Comparison of ENCODE assay signal across 8 cellular contexts in the genomic region with DNA sequence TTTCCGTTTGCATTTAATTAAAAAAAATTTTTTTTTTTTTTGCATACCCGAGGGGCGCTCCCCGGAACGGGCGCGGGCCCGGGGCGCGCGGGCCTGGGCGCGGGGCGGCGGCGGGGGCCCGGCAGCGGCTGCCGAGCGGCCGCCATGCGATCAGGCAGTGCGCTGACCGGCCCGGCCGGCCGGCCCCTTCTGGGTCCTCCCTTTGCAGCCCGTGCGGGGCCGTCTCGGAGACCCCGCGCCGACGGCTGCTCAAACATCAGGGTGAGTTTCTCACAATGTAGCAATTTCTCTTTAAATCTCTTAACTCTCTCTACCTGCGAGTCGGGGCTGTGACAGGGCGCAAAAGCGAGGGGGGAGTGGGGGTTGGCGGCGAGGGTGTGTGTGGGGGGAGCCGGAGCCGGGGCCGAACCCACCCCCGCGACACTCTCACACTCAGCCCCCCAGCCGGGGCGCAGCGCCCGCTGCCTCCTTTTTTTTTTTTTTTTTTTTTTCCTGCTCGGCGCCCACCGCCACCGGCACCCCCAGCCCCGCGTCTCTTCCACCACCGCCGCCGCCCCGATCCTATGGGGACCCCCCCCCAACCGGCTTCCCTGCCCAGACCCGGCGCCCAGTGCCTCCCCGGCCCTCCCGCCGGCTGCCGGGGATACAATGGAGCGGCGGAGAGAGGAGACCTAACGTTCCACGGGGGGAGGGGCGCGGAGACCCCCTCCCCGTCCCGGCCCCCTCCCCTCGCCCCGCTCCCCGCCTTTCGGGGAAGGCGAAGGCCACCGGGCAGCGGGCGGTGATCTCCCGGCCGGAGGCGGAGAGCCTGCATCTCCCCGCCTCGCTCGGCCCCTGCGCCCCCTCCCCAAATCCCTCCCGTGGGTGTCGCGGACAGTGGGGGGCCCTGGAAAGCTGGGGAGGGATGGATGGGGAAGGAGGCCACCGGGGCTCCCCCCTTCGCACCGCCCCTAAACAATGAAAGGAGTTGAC. TPM values are rescaled to one million over a fixed set of nuclear protein-coding genes. Genes with fewer than 3 reads are reported as not detected.
DNase-seq lines count a peak whose midpoint lies in the region; ATAC-seq and TF ChIP-seq lines count a peak whose summit lies in the region.

BICRA (plus strand) TSS at position 227 of the 972 bp plus-strand sequence. CDS start 64,441 bp downstream, outside the sequence.

- peaks cover 10% of the 10 kb centered on the region for H3K79me1 ChIP-seq in neuronal stem cell (ENCODE audit: low read depth, low read length)

- in situ Hi-C loops in GM23248 (cut with MboI) = no loop called here
- in situ Hi-C loops in SK-MEL-5 (cut with HindIII; ENCODE audit: low pct_unique_long_range_greater_than_20kb, low sequenced_read_pairs) = no loop called here

- 1 to 2% methylated on average over 17 to 93 of the region's 96 CpGs for WGBS in GM23248 (ENCODE audit: low coverage in 1 of 2, low lambda C conversion rate in 2 of 2, missing lambda C conversion rate in 2 of 2), 2 experiments
- 0% methylated on average over 11 of the region's 96 CpGs; no CpG with 5 or more reads in 1 of the 2 donors for WGBS in gastroesophageal sphincter (ENCODE audit: low coverage in 1 of 2), 2 donors
- WGBS in neuronal stem cell (ENCODE audit: extremely low coverage in 2 of 2, insufficient read length in 2 of 2, insufficient replicate concordance in 1 of 2), 2 donors = no CpG with 5 or more reads among the region's 96 CpGs

- peak within 1 kb of the TSS; percentile 89 for H3K27ac Mint-ChIP-seq in activated naive CD4-positive, alpha-beta T cell treated with anti-CD3 and anti-CD28 coated beads for 36 hours

- peak within 1 kb of the TSS; percentile 85 for H2BK5ac ChIP-seq in neuronal stem cell (ENCODE audit: low read length)

- peak within 1 kb of the TSS; percentile 22 for H2BK12ac ChIP-seq in neuronal stem cell (ENCODE audit: low read length)

- no peaks in the 10 kb centered on the region for H3K27me3 Mint-ChIP-seq in activated naive CD4-positive, alpha-beta T cell treated with anti-CD3 and anti-CD28 coated beads for 36 hours (ENCODE audit: low read depth)

- H4K8ac ChIP-seq in neuronal stem cell (ENCODE audit: low read depth, low read length) = peak within 1 kb of the TSS; percentile 92

- H3K4me3 Mint-ChIP-seq in activated naive CD4-positive, alpha-beta T cell treated with anti-CD3 and anti-CD28 coated beads for 36 hours = peak within 1 kb of the TSS; percentile 87

- no peak for TF ChIP-seq CTCF in LNCaP clone FGC (IDR thresholded peaks at IDR 0.05; ENCODE audit: control insufficient read depth, extremely low read depth, insufficient read depth)
- no peak for TF ChIP-seq CTCF in gastroesophageal sphincter (IDR thresholded peaks at IDR 0.05)

- CTCF ChIA-PET in activated naive CD4-positive, alpha-beta T cell treated with anti-CD3 and anti-CD28 coated beads for 36 hours (lab: Charles Lee) = no interaction called here

- peak within 1 kb of the TSS; percentile 100 for H3K9ac ChIP-seq in GM23248
- H3K9ac ChIP-seq in neuronal stem cell (ENCODE audit: low read depth, low read length, poor library complexity) = peak within 1 kb of the TSS; percentile 99
- peak within 1 kb of the TSS in 4 of 5 donors; percentile 91 to 99 (median 95) for H3K9ac ChIP-seq in subcutaneous abdominal adipose tissue (ENCODE audit: low read length in 5 of 5)

- H3K27me3 ChIP-seq in GM23248 (replicated peaks; ENCODE audit: insufficient read depth) = no peaks in the 10 kb centered on the region
- no peaks in the 10 kb centered on the region for H3K27me3 ChIP-seq in gastroesophageal sphincter
- H3K27me3 ChIP-seq in neuronal stem cell (ENCODE audit: control insufficient read depth in 3 of 3, insufficient read depth in 3 of 3, low read depth in 1 of 3, low read length in 3 of 3) = no peaks in the 10 kb centered on the region
- no peaks in the 10 kb centered on the region for H3K27me3 ChIP-seq in subcutaneous abdominal adipose tissue (ENCODE audit: control insufficient read depth in 5 of 5, insufficient read depth in 4 of 5, low read length in 5 of 5)

- H2BK15ac ChIP-seq in neuronal stem cell (ENCODE audit: low read length) = peak within 1 kb of the TSS; percentile 81

- TF ChIP-seq EP300 in gastroesophageal sphincter (IDR thresholded peaks at IDR 0.05) = no peak

- H3F3A ChIP-seq in GM23248 (ENCODE audit: insufficient read depth) = peaks cover 17% of the 10 kb centered on the region

- H3K23ac ChIP-seq in neuronal stem cell (ENCODE audit: low read depth, low read length, poor library complexity) = peak within 1 kb of the TSS; percentile 99

- no peaks in the 10 kb centered on the region for H3K9me2 ChIP-seq in GM23248 (ENCODE audit: insufficient read depth)

- intact Hi-C loops in activated naive CD4-positive, alpha-beta T cell treated with anti-CD3 and anti-CD28 coated beads for 36 hours (cut with micrococcal nuclease) = loop anchor here (1.0 to 10.0 kb wide), 5 partner anchors 9 to 716 kb away; partner anchors contain the start of genes CCDC9, EMP3, NAPA and SELENOW

- no peaks in the 10 kb centered on the region for H4K20me1 ChIP-seq in GM23248 (ENCODE audit: insufficient read depth)

- TF ChIP-seq POLR2A in gastroesophageal sphincter (IDR thresholded peaks at IDR 0.05) = peak; percentile 35 to 43

- DNase-seq in EL (peak; percentile 83), GM23248 (peak; percentile 94), LNCaP clone FGC (ENCODE audit: low read depth) (no peak), SK-MEL-5 (ENCODE audit: low read depth, low spot score) (peak; percentile 71), neuronal stem cell (ENCODE audit: low spot score) (peak; percentile 72)
- DNase-seq in activated naive CD4-positive, alpha-beta T cell treated with anti-CD3 and anti-CD28 coated beads for 36 hours = peak; percentile 75

- H3K4ac ChIP-seq in neuronal stem cell (ENCODE audit: low read length) = peak within 1 kb of the TSS; percentile 66

- no peaks in the 10 kb centered on the region for H3K9me3 ChIP-seq in GM23248 (ENCODE audit: low read depth)
- no peaks in the 10 kb centered on the region for H3K9me3 ChIP-seq in gastroesophageal sphincter
- H3K9me3 ChIP-seq in neuronal stem cell (replicated peaks in 1 of 2; ENCODE audit: control insufficient read depth in 2 of 2, insufficient read depth in 1 of 2, low read depth in 1 of 2, low read length in 2 of 2) = no peaks in the 10 kb centered on the region
- no peaks in the 10 kb centered on the region for H3K9me3 ChIP-seq in subcutaneous abdominal adipose tissue (ENCODE audit: control insufficient read depth in 5 of 5, low read length in 5 of 5)

- peak within 1 kb of the TSS; percentile 82 for H3K14ac ChIP-seq in neuronal stem cell (ENCODE audit: low read length)

- H3K9me3 Mint-ChIP-seq in activated naive CD4-positive, alpha-beta T cell treated with anti-CD3 and anti-CD28 coated beads for 36 hours = no peaks in the 10 kb centered on the region

- H3K18ac ChIP-seq in neuronal stem cell (ENCODE audit: low read length) = peak within 1 kb of the TSS; percentile 98

- H3K36me3 Mint-ChIP-seq in activated naive CD4-positive, alpha-beta T cell treated with anti-CD3 and anti-CD28 coated beads for 36 hours (ENCODE audit: low read depth) = no peaks in the 10 kb centered on the region

- H4K91ac ChIP-seq in neuronal stem cell (ENCODE audit: low read depth, low read length, poor library complexity) = no peak within 1 kb of the TSS

- peaks cover 26% of the 10 kb centered on the region for H3K4me1 Mint-ChIP-seq in activated naive CD4-positive, alpha-beta T cell treated with anti-CD3 and anti-CD28 coated beads for 36 hours (ENCODE audit: low read depth)

- peak within 1 kb of the TSS; percentile 82 for H3K4me2 ChIP-seq in GM23248 (ENCODE audit: unreplicated experiment)
- peak within 1 kb of the TSS; percentile 82 for H3K4me2 ChIP-seq in neuronal stem cell (ENCODE audit: insufficient read depth, low read length, poor library complexity, severe bottlenecking)

- peak; percentile 79 for ATAC-seq in gastroesophageal sphincter

- peak within 1 kb of the TSS; percentile 95 for H3K27ac ChIP-seq in GM23248
- H3K27ac ChIP-seq in gastroesophageal sphincter = peak within 1 kb of the TSS; percentile 96 to 99 (median 98)
- H3K27ac ChIP-seq in neuronal stem cell (replicated peaks; ENCODE audit: low read length) = peak within 1 kb of the TSS; percentile 93
- peak within 1 kb of the TSS; percentile 91 for H3K27ac ChIP-seq in subcutaneous abdominal adipose tissue (ENCODE audit: low read depth, low read length)

- H3K4me1 ChIP-seq in GM23248 (ENCODE audit: insufficient read depth) = peaks cover 27% of the 10 kb centered on the region
- H3K4me1 ChIP-seq in gastroesophageal sphincter = peaks cover 3 to 55% (median 36%) of the 10 kb centered on the region in 3 donors
- peaks cover 15 to 22% of the 10 kb centered on the region in 2 donors for H3K4me1 ChIP-seq in neuronal stem cell (ENCODE audit: control insufficient read depth in 2 of 2, insufficient read depth in 1 of 2, low read depth in 1 of 2, low read length in 2 of 2)
- H3K4me1 ChIP-seq in subcutaneous abdominal adipose tissue (ENCODE audit: control insufficient read depth in 5 of 5, insufficient read depth in 5 of 5, low read length in 5 of 5) = peaks cover 2 to 48% (median 39%) of the 10 kb centered on the region in 5 donors

- no peaks in the 10 kb centered on the region for H3K36me3 ChIP-seq in GM23248 (ENCODE audit: low read depth)
- no peaks in the 10 kb centered on the region for H3K36me3 ChIP-seq in gastroesophageal sphincter
- H3K36me3 ChIP-seq in neuronal stem cell (replicated peaks in 1 of 2; ENCODE audit: control insufficient read depth in 2 of 2, insufficient read depth in 2 of 2, low read length in 2 of 2) = peaks cover 2 to 11% of the 10 kb centered on the region in 2 donors
- no peaks in the 10 kb centered on the region for H3K36me3 ChIP-seq in subcutaneous abdominal adipose tissue (ENCODE audit: control insufficient read depth in 5 of 5, insufficient read depth in 5 of 5, low read length in 5 of 5)

- peak within 1 kb of the TSS; percentile 83 for H2AFZ ChIP-seq in GM23248
- peak within 1 kb of the TSS; percentile 98 for H2AFZ ChIP-seq in neuronal stem cell (ENCODE audit: low read length)

- peak within 1 kb of the TSS; percentile 96 for H3K4me3 ChIP-seq in GM23248
- peak within 1 kb of the TSS; percentile 73 for H3K4me3 ChIP-seq in LNCaP clone FGC (ENCODE audit: low read depth, low read length)
- peak within 1 kb of the TSS; percentile 70 to 97 for H3K4me3 ChIP-seq in gastroesophageal sphincter
- H3K4me3 ChIP-seq in neuronal stem cell (ENCODE audit: low read length in 2 of 2) = peak within 1 kb of the TSS; percentile 93 to 100
- H3K4me3 ChIP-seq in subcutaneous abdominal adipose tissue (ENCODE audit: low read depth in 1 of 5, low read length in 5 of 5) = peak within 1 kb of the TSS in 4 of 5 donors; percentile 77 to 98 (median 88)

- H2BK120ac ChIP-seq in neuronal stem cell (ENCODE audit: low read depth, low read length) = no peak within 1 kb of the TSS

- peaks cover 72% of the 10 kb centered on the region for H3K79me2 ChIP-seq in GM23248 (ENCODE audit: insufficient read depth)

- H2AK5ac ChIP-seq in neuronal stem cell (ENCODE audit: low read depth, low read length) = peak within 1 kb of the TSS; percentile 88

RNA-seq across cellular contexts. Expression of gene BICRA, which starts in this region (rescaled TPM):
- total RNA-seq in GM23248 (2014; rRNA removed; shearing (Covaris generic)) = 0.86 and 3.8 TPM in 2 replicates
- polyA plus RNA-seq in GM23248 (2016; fragmentation: Nextera tagmentation; extraction: Ambion mirVana) = 0.81 and 1.1 TPM in 2 replicates
- total RNA-seq in SK-MEL-5 (2014; rRNA removed; shearing (Covaris generic)) = 2.2 and 3.8 TPM in 2 replicates
- 17.6 and 24.6 TPM in 2 replicates for polyA plus RNA-seq in SK-MEL-5 (2015; cell fraction: cytosol; rRNA removed)
- polyA plus RNA-seq in SK-MEL-5 (2015; cell fraction: nucleus; rRNA removed) = 10.9 and 16.5 TPM in 2 replicates
- 10 to 100 TPM; 11.2 to 12.5 TPM for total RNA-seq in activated naive CD4-positive, alpha-beta T cell treated with anti-CD3 and anti-CD28 coated beads for 36 hours
- total RNA-seq in gastroesophageal sphincter = 10 to 100 TPM in 2 of 4 donors, 1 to 10 TPM in 2; 6.5 to 29.1 (median 11.5) TPM
- 11.8 TPM for polyA plus RNA-seq in neuronal stem cell (2013, experiment 1 of 2)
- polyA plus RNA-seq in neuronal stem cell (2013, experiment 2 of 2) = 11.4 TPM
